In the genomic region with DNA sequence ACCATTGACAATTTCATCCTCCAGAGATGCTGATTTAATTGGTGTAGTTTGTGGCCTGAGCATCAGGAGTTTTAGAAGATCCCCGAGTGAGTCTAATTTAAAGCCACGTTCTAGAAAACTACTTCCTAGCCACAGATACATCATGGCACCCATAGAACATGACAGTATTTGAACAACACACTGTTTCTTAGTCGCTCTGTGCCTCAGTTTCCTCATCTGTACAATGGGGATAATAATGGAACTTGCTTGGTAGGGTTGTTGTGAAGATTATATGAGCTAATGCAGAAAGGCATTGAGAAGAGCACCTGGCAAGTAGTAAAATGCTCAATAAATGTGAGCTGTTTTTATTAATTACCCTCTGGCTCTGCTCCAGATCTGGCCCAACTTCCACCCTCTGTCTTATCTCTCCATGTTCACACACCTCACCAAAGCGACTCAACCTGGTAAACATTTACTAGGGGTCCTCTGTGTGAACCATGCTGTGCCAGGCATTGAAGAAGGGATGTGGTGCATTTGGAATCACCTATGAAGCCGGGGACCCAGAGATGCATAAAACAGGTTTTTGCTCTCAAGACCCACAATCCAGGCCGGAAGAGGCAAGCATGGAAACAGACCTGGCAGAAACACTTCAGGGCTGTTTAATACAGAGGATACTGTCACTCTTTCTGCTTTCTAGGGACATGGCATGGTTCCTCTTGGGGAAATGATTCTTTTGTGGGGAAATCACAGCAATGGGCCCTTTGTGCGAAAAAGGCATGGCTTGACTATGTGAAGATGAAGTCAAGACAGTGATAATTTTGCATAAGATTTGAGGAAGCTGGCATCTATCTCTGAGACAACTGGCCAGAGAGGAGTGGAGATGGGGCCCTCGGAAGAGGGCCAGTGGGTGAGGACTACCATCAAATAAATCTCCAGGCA, we compare ENCODE assay signal across 10 cellular contexts. TPM values are rescaled to one million over a fixed set of nuclear protein-coding genes. Genes with fewer than 3 reads are reported as not detected.
DNase-seq lines count a peak whose midpoint lies in the region; ATAC-seq and TF ChIP-seq lines count a peak whose summit lies in the region.
"Had no signal": no experiment of that assay in that cellular context is flagged by ENCODE, and none has a peak within 500 bp of the region (broad histone marks: within the 10 kb centered on the region; RNA-seq: fewer than 3 reads in every experiment).

No MANE protein-coding gene starts in this region.

- H3K4me1 ChIP-seq in DOHH2 (ENCODE audit: control insufficient read depth, low read length) (peaks cover 60% of the 10 kb centered on the region), OCI-LY3 (ENCODE audit: low read length) (peaks cover 77% of the 10 kb centered on the region), skeletal muscle satellite cell (ENCODE audit: control insufficient read depth, insufficient read depth, low read length) (peaks cover 38% of the 10 kb centered on the region)

- H3K9ac ChIP-seq in OCI-LY3 (ENCODE audit: low read length) (no peak overlapping the region), skeletal muscle satellite cell (ENCODE audit: low read depth, low read length) (no peak overlapping the region)

- H3K4me3 ChIP-seq in DOHH2 (ENCODE audit: low read length) (no peak overlapping the region), OCI-LY3 (ENCODE audit: low read length) (peak overlapping the region; percentile 4; the same call in 1 of the 2 replicates), skeletal muscle satellite cell (ENCODE audit: low read length) (no peak overlapping the region)

- ATAC-seq in GM19328 (IDR thresholded peaks at IDR 0.05; ENCODE audit: unreplicated experiment) = no peak

- H3K9me3 ChIP-seq in DOHH2 (ENCODE audit: control insufficient read depth, insufficient read depth, low read length) = no peaks in the 10 kb centered on the region
- H3K9me3 ChIP-seq in OCI-LY3 (ENCODE audit: insufficient read depth, low read length) = no peaks in the 10 kb centered on the region
- H3K9me3 ChIP-seq in skeletal muscle satellite cell (replicated peaks; ENCODE audit: low read length) = no peaks in the 10 kb centered on the region

- H4K20me1 ChIP-seq in DOHH2 (ENCODE audit: control insufficient read depth, insufficient read depth, low read depth, low read length) (no peaks in the 10 kb centered on the region), OCI-LY3 (ENCODE audit: insufficient read depth, low read length) (no peaks in the 10 kb centered on the region)

- peak overlapping the region; percentile 29 for H3K4me2 ChIP-seq in DOHH2 (ENCODE audit: low read length)
- peak overlapping the region; percentile 54 for H3K4me2 ChIP-seq in OCI-LY3 (ENCODE audit: low read length)
- peak overlapping the region; percentile 70 for H3K4me2 ChIP-seq in skeletal muscle satellite cell (ENCODE audit: low read length)

- H3F3A ChIP-seq in DOHH2 (ENCODE audit: control insufficient read depth, insufficient read depth) = peaks cover 16% of the 10 kb centered on the region

- no peak for TF ChIP-seq CTCF in DOHH2 (IDR thresholded peaks at IDR 0.05; ENCODE audit: low read depth, low read length, poor library complexity, severe bottlenecking)
- TF ChIP-seq CTCF in OCI-LY3 (IDR thresholded peaks at IDR 0.05; ENCODE audit: low read depth, low read length) = no peak

- H3K27ac ChIP-seq in DOHH2 (ENCODE audit: low read depth, low read length) (no peak overlapping the region), OCI-LY3 (ENCODE audit: low read length) (0 out of 2 replicates have a peak overlapping the region, but pooled peaks have one; percentile 1)

- H3K27me3 ChIP-seq in DOHH2 (ENCODE audit: control insufficient read depth, low read length) = peaks cover 61% of the 10 kb centered on the region
- peaks cover 44% of the 10 kb centered on the region for H3K27me3 ChIP-seq in OCI-LY3 (ENCODE audit: low read depth, low read length)
- peaks cover 10% of the 10 kb centered on the region for H3K27me3 ChIP-seq in skeletal muscle satellite cell (ENCODE audit: control insufficient read depth, insufficient read depth, low read length)

- H3K36me3 ChIP-seq in DOHH2 (ENCODE audit: control insufficient read depth, low read length) (no peaks in the 10 kb centered on the region), OCI-LY3 (replicated peaks; ENCODE audit: low read depth, low read length) (no peaks in the 10 kb centered on the region), skeletal muscle satellite cell (ENCODE audit: insufficient read depth, low read length) (no peaks in the 10 kb centered on the region)

- H3K9me2 ChIP-seq in DOHH2 (replicated peaks; ENCODE audit: control insufficient read depth, low read length) = no peaks in the 10 kb centered on the region

- H3K79me2 ChIP-seq in DOHH2 (ENCODE audit: control insufficient read depth, low read length) (no peaks in the 10 kb centered on the region), OCI-LY3 (ENCODE audit: low read length) (no peaks in the 10 kb centered on the region)

- DNase-seq in germinal center (ENCODE audit: low spot score) = peak; percentile 69
- DNase-seq in OCI-M2 (lab: John Stamatoyannopoulos, UW; ENCODE audit: unreplicated experiment) = no peak
- no peak for DNase-seq in DMS 273 (lab: John Stamatoyannopoulos, UW; ENCODE audit: unreplicated experiment)
- no peak for DNase-seq in SKM-1 (lab: John Stamatoyannopoulos, UW; ENCODE audit: unreplicated experiment)

- H2AFZ ChIP-seq in OCI-LY3 (ENCODE audit: low read depth, low read length) = no peak overlapping the region

RNA-seq across cellular contexts. Expression of a gene that starts 16.2 kb away (rescaled TPM):
- 33.0 and 39.1 TPM in 2 replicates for total RNA-seq in skeletal muscle satellite cell (2012; rRNA removed)

RNA-seq across cellular contexts. Expression of a gene that starts 58.9 kb away (rescaled TPM):
- total RNA-seq in skeletal muscle satellite cell (2012; rRNA removed) = 0.25 and 0.66 TPM in 2 replicates
- total RNA-seq: activated CD4-positive, alpha-beta memory T cell treated with anti-CD3 and anti-CD28 coated beads, Interleukin-2, amount 10 ng/mL, durations not matched to agents 7 days and 5 days; esophagus mucosa had no signal
